Comparison of ENCODE assay signal across 11 cellular contexts in genomic region chr1:202005958-202006357, GRCh38. TPM values are rescaled to one million over a fixed set of nuclear protein-coding genes. Genes with fewer than 3 reads are reported as not detected.
DNase-seq lines count a peak whose midpoint lies in the region; ATAC-seq and TF ChIP-seq lines count a peak whose summit lies in the region.
"Had no signal": no experiment of that assay in that cellular context is flagged by ENCODE, and none has a peak within 500 bp of the region (broad histone marks: within the 10 kb centered on the region; RNA-seq: fewer than 3 reads in every experiment).

No MANE protein-coding gene starts in this region.

- H3K27ac Mint-ChIP-seq in naive thymus-derived CD4-positive, alpha-beta T cell: no peak overlapping the region
- H3K27ac Mint-ChIP-seq: activated naive CD8-positive, alpha-beta T cell; T-helper 2 cell treated with Interferon-gamma antibody and Interleukin-4, amounts not matched to agents 5 μg/mL and 100 μg/mL, for 36 hours had no signal

- peaks cover 7 to 38% (median 12%) of the 10 kb centered on the region in 5 donors for H3K36me3 Mint-ChIP-seq in naive thymus-derived CD4-positive, alpha-beta T cell

- H2AFZ ChIP-seq in osteoblast (ENCODE audit: low read length): no peak overlapping the region

- H3K4me3 ChIP-seq in choroid plexus epithelial cell (ENCODE audit: low read depth, low read length) (no peak overlapping the region), osteoblast (ENCODE audit: insufficient read depth, low read length) (no peak overlapping the region)
- no peak overlapping the region for H3K4me3 ChIP-seq in naive thymus-derived CD4-positive, alpha-beta T cell (ENCODE audit: low read length)
- H3K4me3 ChIP-seq: MG63 had no signal

- H3K4me1 ChIP-seq in osteoblast (ENCODE audit: insufficient read depth, low read length): no peaks in the 10 kb centered on the region
- H3K4me1 ChIP-seq in naive thymus-derived CD4-positive, alpha-beta T cell (ENCODE audit: control insufficient read depth in 2 of 2, insufficient read depth in 2 of 2, low read length in 2 of 2): no peaks in the 10 kb centered on the region

- DNase-seq in COLO829 (ENCODE audit: low spot score): peak; percentile 59
- peak; percentile 30 for DNase-seq in M059J (ENCODE audit: low read depth)
- peak; percentile 57 for DNase-seq in choroid plexus epithelial cell (ENCODE audit: low read depth)
- DNase-seq in osteoblast (ENCODE audit: insufficient read length, low spot score, missing footprints): peak; percentile 85
- no peak for DNase-seq in naive thymus-derived CD4-positive, alpha-beta T cell
- DNase-seq in NCI-H1105 treated with DMSO at 0.1 percent for 48 hours (lab: John Stamatoyannopoulos, UW): no peak
- DNase-seq: MG63 had no signal

- no peak overlapping the region for H3K4me3 Mint-ChIP-seq in naive thymus-derived CD4-positive, alpha-beta T cell
- H3K4me3 Mint-ChIP-seq: activated naive CD8-positive, alpha-beta T cell; T-helper 2 cell treated with Interferon-gamma antibody and Interleukin-4, amounts not matched to agents 5 μg/mL and 100 μg/mL, for 36 hours had no signal

- peaks cover 0 to 2% (median 0%) of the 10 kb centered on the region in 7 donors for H3K4me1 Mint-ChIP-seq in naive thymus-derived CD4-positive, alpha-beta T cell

- POLR2A ChIA-PET in naive thymus-derived CD4-positive, alpha-beta T cell (lab: Charles Lee): no interaction called here

- no peaks in the 10 kb centered on the region for H4K20me1 ChIP-seq in osteoblast (ENCODE audit: insufficient read depth, low read length)

- H3K27me3 Mint-ChIP-seq in naive thymus-derived CD4-positive, alpha-beta T cell: no peaks in the 10 kb centered on the region
- H3K27me3 Mint-ChIP-seq: activated naive CD8-positive, alpha-beta T cell had no signal

- no peaks in the 10 kb centered on the region for H3K79me2 ChIP-seq in osteoblast (ENCODE audit: insufficient read depth, low read length)

- H3K9me3 Mint-ChIP-seq in naive thymus-derived CD4-positive, alpha-beta T cell: peaks cover 0 to 2% (median 0%) of the 10 kb centered on the region in 11 donors
- H3K9me3 Mint-ChIP-seq: T-helper 2 cell treated with Interferon-gamma antibody and Interleukin-4, amounts not matched to agents 5 μg/mL and 100 μg/mL, for 36 hours had no signal

- no peak overlapping the region for H3K4me2 ChIP-seq in osteoblast (ENCODE audit: insufficient read depth, low read length)

- no peak overlapping the region for H3K27ac ChIP-seq in osteoblast (ENCODE audit: low read depth, low read length)
- no peak overlapping the region for H3K27ac ChIP-seq in naive thymus-derived CD4-positive, alpha-beta T cell (ENCODE audit: low read depth, low read length)

- intact Hi-C loops in naive thymus-derived CD4-positive, alpha-beta T cell (cut with micrococcal nuclease): loop anchor here in 1 of 2 donors (5.0 kb wide), 1 partner anchor 311 kb away; no protein-coding TSS in a partner anchor

- H3K36me3 ChIP-seq in osteoblast (ENCODE audit: insufficient read depth, low read length): peaks cover 44% of the 10 kb centered on the region
- H3K36me3 ChIP-seq in naive thymus-derived CD4-positive, alpha-beta T cell (ENCODE audit: control insufficient read depth in 2 of 3, insufficient read depth in 3 of 3, low read length in 3 of 3): peaks cover 0 to 60% (median 0%) of the 10 kb centered on the region in 3 experiments

- no peak for ATAC-seq in naive thymus-derived CD4-positive, alpha-beta T cell
- no peak for ATAC-seq in HG02870 (IDR thresholded peaks at IDR 0.05; ENCODE audit: unreplicated experiment)
- ATAC-seq in GM21367 (IDR thresholded peaks at IDR 0.05; ENCODE audit: unreplicated experiment): no peak

- CTCF ChIA-PET in naive thymus-derived CD4-positive, alpha-beta T cell (lab: Charles Lee): no interaction called here

- TF ChIP-seq CTCF in choroid plexus epithelial cell (conservative IDR thresholded peaks at IDR 0.05; ENCODE audit: low read depth, low read length) (peak; percentile 64), osteoblast (IDR thresholded peaks at IDR 0.05; ENCODE audit: extremely low read depth, low read depth, low read length) (peak; percentile 52)

- H3K9me3 ChIP-seq in osteoblast (ENCODE audit: low read depth, low read length): no peaks in the 10 kb centered on the region
- no peaks in the 10 kb centered on the region for H3K9me3 ChIP-seq in naive thymus-derived CD4-positive, alpha-beta T cell (ENCODE audit: control insufficient read depth in 2 of 3, low read length in 3 of 3)
- H3K9me3 ChIP-seq: MG63 had no signal

- no peaks in the 10 kb centered on the region for H3K27me3 ChIP-seq in osteoblast (ENCODE audit: insufficient read depth, low read length)
- no peaks in the 10 kb centered on the region for H3K27me3 ChIP-seq in naive thymus-derived CD4-positive, alpha-beta T cell (ENCODE audit: control insufficient read depth in 2 of 2, insufficient read depth in 2 of 2, low read length in 2 of 2)
- H3K27me3 ChIP-seq: MG63 had no signal

RNA-seq across cellular contexts. Expression of gene ELF3, which starts 4.4 kb away (rescaled TPM):
- total RNA-seq in M059J (2014; rRNA removed; shearing (Covaris generic)): 0.15 and 2.3 TPM in 2 replicates
- total RNA-seq in osteoblast: under 0.01 TPM in 2 replicates
- total RNA-seq in naive thymus-derived CD4-positive, alpha-beta T cell: 1 to 10 TPM in 3 of 5 experiments, under 1 TPM in 2; 0.19 to 2.8 (median 2.0) TPM
- under 1 TPM in 1 of 2 donors, not detected in 1; 0.29 TPM for polyA plus RNA-seq in naive thymus-derived CD4-positive, alpha-beta T cell

RNA-seq across cellular contexts. Expression of gene RNPEP, which starts 23.5 kb away (rescaled TPM):
- total RNA-seq in M059J (2014; rRNA removed; shearing (Covaris generic)): 76.3 and 119 TPM in 2 replicates
- 64.8 and 74.2 TPM in 2 replicates for total RNA-seq in osteoblast
- 10 to 100 TPM; 19.4 to 43.4 (median 26.8) TPM for total RNA-seq in naive thymus-derived CD4-positive, alpha-beta T cell
- polyA plus RNA-seq in naive thymus-derived CD4-positive, alpha-beta T cell: 10 to 100 TPM; 23.1 to 30.2 TPM

RNA-seq across cellular contexts. Expression of gene TIMM17A, which starts 50.7 kb away (rescaled TPM):
- total RNA-seq in M059J (2014; rRNA removed; shearing (Covaris generic)): 85.0 and 113 TPM in 2 replicates
- 35.7 and 38.7 TPM in 2 replicates for total RNA-seq in osteoblast
- total RNA-seq in naive thymus-derived CD4-positive, alpha-beta T cell: 10 to 100 TPM; 27.1 to 58.4 (median 43.1) TPM
- 10 to 100 TPM; 20.6 to 25.5 TPM for polyA plus RNA-seq in naive thymus-derived CD4-positive, alpha-beta T cell

RNA-seq across cellular contexts. Expression of gene LMOD1, which starts 59.6 kb away (rescaled TPM):
- 4.7 and 6.0 TPM in 2 replicates for total RNA-seq in M059J (2014; rRNA removed; shearing (Covaris generic))
- 17.1 and 21.7 TPM in 2 replicates for total RNA-seq in osteoblast
- not detected for total RNA-seq in naive thymus-derived CD4-positive, alpha-beta T cell
- not detected for polyA plus RNA-seq in naive thymus-derived CD4-positive, alpha-beta T cell

Comparison
In these comparisons a context has a peak if more than half of its experiments do, and no peak if none do; other contexts are left out.
1. DNase-seq: peak in COLO829 (single experiment), M059J (single experiment), choroid plexus epithelial cell (single experiment) and osteoblast (single experiment); none in naive thymus-derived CD4-positive, alpha-beta T cell (0 of 9) and NCI-H1105 treated with DMSO at 0.1 percent for 48 hours (single experiment).